ENCODE assay signal across 8 cellular contexts in the genomic region with DNA sequence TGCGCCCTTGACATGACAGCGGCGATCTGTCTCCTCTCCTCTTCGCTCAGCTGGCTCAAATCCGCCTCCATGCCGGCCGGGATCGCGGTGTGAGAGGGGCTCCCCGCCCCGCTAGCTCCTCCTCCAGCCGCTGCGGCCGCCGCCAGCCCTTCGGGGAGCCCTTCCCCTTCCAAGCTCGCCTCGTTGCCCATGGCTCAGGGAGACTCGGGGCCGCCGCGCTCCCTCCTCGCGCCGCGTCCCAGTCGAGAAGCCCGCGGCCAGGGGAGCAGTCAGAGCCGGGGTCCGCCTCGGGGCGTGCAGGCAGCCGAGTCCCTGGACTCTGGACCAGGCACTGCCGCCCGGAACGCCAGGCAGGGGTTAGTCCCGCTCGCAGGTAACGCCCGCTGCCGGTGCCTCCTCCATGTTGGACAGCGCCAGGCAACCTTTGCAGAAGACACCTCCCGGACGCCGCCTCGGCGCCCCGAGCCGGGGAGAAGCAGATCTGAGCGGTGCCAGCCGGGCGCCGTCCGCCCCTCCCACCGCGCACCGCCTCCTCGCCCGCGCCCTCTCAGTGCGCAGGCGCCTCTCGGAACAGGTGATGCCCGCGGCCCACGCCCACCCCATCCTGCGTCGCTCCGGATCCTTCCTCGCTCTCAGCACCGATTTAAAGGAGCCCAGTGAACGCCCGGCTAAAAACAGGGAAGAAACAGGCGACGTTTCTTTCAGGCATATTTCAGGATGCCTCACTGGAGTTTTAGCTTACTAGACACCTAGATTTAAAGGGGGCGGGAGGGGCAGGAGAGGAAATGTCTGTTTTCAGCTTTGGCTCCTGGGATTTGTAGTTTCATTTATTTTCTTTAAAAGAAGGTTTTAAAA. TPM values are rescaled to one million over a fixed set of nuclear protein-coding genes. Genes with fewer than 3 reads are reported as not detected.
A peak's percentile ranks its signal among the peaks of the same experiment; 100 is the strongest.
DNase-seq lines count a peak whose midpoint lies in the region; ATAC-seq, FAIRE-seq and TF ChIP-seq lines count a peak whose summit lies in the region.

A gene with protein sequence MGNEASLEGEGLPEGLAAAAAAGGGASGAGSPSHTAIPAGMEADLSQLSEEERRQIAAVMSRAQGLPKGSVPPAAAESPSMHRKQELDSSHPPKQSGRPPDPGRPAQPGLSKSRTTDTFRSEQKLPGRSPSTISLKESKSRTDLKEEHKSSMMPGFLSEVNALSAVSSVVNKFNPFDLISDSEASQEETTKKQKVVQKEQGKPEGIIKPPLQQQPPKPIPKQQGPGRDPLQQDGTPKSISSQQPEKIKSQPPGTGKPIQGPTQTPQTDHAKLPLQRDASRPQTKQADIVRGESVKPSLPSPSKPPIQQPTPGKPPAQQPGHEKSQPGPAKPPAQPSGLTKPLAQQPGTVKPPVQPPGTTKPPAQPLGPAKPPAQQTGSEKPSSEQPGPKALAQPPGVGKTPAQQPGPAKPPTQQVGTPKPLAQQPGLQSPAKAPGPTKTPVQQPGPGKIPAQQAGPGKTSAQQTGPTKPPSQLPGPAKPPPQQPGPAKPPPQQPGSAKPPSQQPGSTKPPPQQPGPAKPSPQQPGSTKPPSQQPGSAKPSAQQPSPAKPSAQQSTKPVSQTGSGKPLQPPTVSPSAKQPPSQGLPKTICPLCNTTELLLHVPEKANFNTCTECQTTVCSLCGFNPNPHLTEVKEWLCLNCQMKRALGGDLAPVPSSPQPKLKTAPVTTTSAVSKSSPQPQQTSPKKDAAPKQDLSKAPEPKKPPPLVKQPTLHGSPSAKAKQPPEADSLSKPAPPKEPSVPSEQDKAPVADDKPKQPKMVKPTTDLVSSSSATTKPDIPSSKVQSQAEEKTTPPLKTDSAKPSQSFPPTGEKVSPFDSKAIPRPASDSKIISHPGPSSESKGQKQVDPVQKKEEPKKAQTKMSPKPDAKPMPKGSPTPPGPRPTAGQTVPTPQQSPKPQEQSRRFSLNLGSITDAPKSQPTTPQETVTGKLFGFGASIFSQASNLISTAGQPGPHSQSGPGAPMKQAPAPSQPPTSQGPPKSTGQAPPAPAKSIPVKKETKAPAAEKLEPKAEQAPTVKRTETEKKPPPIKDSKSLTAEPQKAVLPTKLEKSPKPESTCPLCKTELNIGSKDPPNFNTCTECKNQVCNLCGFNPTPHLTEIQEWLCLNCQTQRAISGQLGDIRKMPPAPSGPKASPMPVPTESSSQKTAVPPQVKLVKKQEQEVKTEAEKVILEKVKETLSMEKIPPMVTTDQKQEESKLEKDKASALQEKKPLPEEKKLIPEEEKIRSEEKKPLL (N-terminal part only) (minus strand): TSS at position 483 of the 855 bp plus-strand sequence. CDS start 292 bp downstream, at position 191.

- CTCF ChIA-PET in IMR-90 (lab: Yijun Ruan, JAX) = no interaction called here
- CTCF ChIA-PET in PC-3 (lab: Charles Lee) = no interaction called here

- no peak within 1 kb of the TSS for H3K9ac ChIP-seq in IMR-90 (ENCODE audit: low read depth, low read length)
- H3K9ac ChIP-seq in PC-3 (ENCODE audit: low read length) = peak within 1 kb of the TSS; percentile 77

- TF ChIP-seq RAD21 in IMR-90 (IDR thresholded peaks at IDR 0.05; ENCODE audit: low read length) = no peak

- no peak for FAIRE-seq in D721Med (lab: Jason Lieb, UNC)

- H3K18ac ChIP-seq in IMR-90 (ENCODE audit: low read depth, low read length) = no peak within 1 kb of the TSS

- TF ChIP-seq POLR2A in IMR-90 (IDR thresholded peaks at IDR 0.05; ENCODE audit: low read depth, low read length) = no peak

- H2BK120ac ChIP-seq in IMR-90 (ENCODE audit: low read depth, low read length) = no peak within 1 kb of the TSS

- no peak within 1 kb of the TSS for H2AK5ac ChIP-seq in IMR-90 (ENCODE audit: low read depth, low read length)

- no peak within 1 kb of the TSS for H4K8ac ChIP-seq in IMR-90 (ENCODE audit: low read depth in 2 of 2, low read length in 2 of 2)

- TF ChIP-seq CTCF in D721Med (IDR thresholded peaks at IDR 0.05; ENCODE audit: insufficient read depth, missing control alignments) = no peak
- no peak for TF ChIP-seq CTCF in IMR-90 (conservative IDR thresholded peaks at IDR 0.05; ENCODE audit: low read depth, low read length)
- TF ChIP-seq CTCF in PC-3 (conservative IDR thresholded peaks at IDR 0.05; ENCODE audit: low read depth, low read length) = no peak
- TF ChIP-seq CTCF in glutamatergic neuron (IDR thresholded peaks at IDR 0.05; ENCODE audit: partially characterized antibody, unreplicated experiment) = no peak
- TF ChIP-seq CTCF in omental fat pad (IDR thresholded peaks at IDR 0.05) = no peak
- TF ChIP-seq CTCF in type B pancreatic cell (conservative IDR thresholded peaks at IDR 0.05) = no peak

- H3K9me2 ChIP-seq in PC-3 (replicated peaks; ENCODE audit: low read length) = no peaks in the 10 kb centered on the region

- POLR2A ChIA-PET in IMR-90 (lab: Charles Lee; ENCODE audit: unreplicated experiment) = no interaction called here
- POLR2A ChIA-PET in PC-3 (lab: Charles Lee; ENCODE audit: unreplicated experiment) = interaction anchor here (0.6 kb wide), 4 partner anchors 14 to 996 kb away, joined by 3 to 5 read pairs (median 4); no protein-coding TSS in a partner anchor

- H2AFZ ChIP-seq in IMR-90 (replicated peaks; ENCODE audit: low read length, poor library complexity) = peak within 1 kb of the TSS; percentile 89
- H2AFZ ChIP-seq in PC-3 (ENCODE audit: low read length) = peak within 1 kb of the TSS; percentile 93

- H2BK15ac ChIP-seq in IMR-90 (ENCODE audit: low read depth, low read length) = no peak within 1 kb of the TSS

- no peaks in the 10 kb centered on the region for H3K79me1 ChIP-seq in IMR-90 (ENCODE audit: low read depth in 1 of 2, low read length in 2 of 2)

- intact Hi-C loops in IMR-90 (cut with micrococcal nuclease) = no loop called here
- intact Hi-C loops in PC-3 (cut with micrococcal nuclease) = loop anchor here (2.0 to 5.0 kb wide), 6 partner anchors 32 to 420 kb away; no protein-coding TSS in a partner anchor

- H3K9me1 ChIP-seq in IMR-90 (ENCODE audit: insufficient read depth, low read length) = no peaks in the 10 kb centered on the region

- peaks cover 2% of the 10 kb centered on the region for H3K27me3 ChIP-seq in IMR-90 (ENCODE audit: control insufficient read depth, insufficient read depth, low read length)
- no peaks in the 10 kb centered on the region for H3K27me3 ChIP-seq in PC-3 (ENCODE audit: low read length)

- H4K91ac ChIP-seq in IMR-90 (ENCODE audit: insufficient read depth, low read depth, low read length) = no peak within 1 kb of the TSS

- peak; percentile 22 for DNase-seq in D721Med (ENCODE audit: insufficient read length, low spot score)
- DNase-seq in IMR-90 = peak; percentile 3
- peak; percentile 96 for DNase-seq in PC-3
- peak; percentile 51 for DNase-seq in activated naive CD4-positive, alpha-beta T cell treated with anti-CD3 and anti-CD28 coated beads, Interleukin-2, amount 50 U/mL, for 16 hours
- peak; percentile 90 for DNase-seq in glutamatergic neuron
- peak; percentile 24 for DNase-seq in omental fat pad (ENCODE audit: low spot score)
- DNase-seq in type B pancreatic cell (ENCODE audit: extremely low spot score, unreplicated experiment) = peak; percentile 90

- H3K4me3 Mint-ChIP-seq in glutamatergic neuron (ENCODE audit: unreplicated experiment) (peak within 1 kb of the TSS; percentile 99), type B pancreatic cell (peak within 1 kb of the TSS; percentile 92)

- no peaks in the 10 kb centered on the region for H3F3A ChIP-seq in PC-3 (ENCODE audit: low read length, unreplicated experiment)

- H3K36me3 Mint-ChIP-seq in glutamatergic neuron (ENCODE audit: unreplicated experiment) (no peaks in the 10 kb centered on the region), type B pancreatic cell (no peaks in the 10 kb centered on the region)

- no peaks in the 10 kb centered on the region for H3K4me1 ChIP-seq in IMR-90 (ENCODE audit: control insufficient read depth, insufficient read depth, low read length)
- peaks cover 30% of the 10 kb centered on the region for H3K4me1 ChIP-seq in PC-3 (ENCODE audit: insufficient read depth, low read length)

- peak within 1 kb of the TSS; percentile 86 for H3K4me2 ChIP-seq in IMR-90 (ENCODE audit: low read depth, low read length)
- H3K4me2 ChIP-seq in PC-3 (ENCODE audit: low read length) = peak within 1 kb of the TSS; percentile 91

- H3K27ac ChIP-seq in IMR-90 (ENCODE audit: insufficient read depth, low read length) = no peak within 1 kb of the TSS
- H3K27ac ChIP-seq in PC-3 (ENCODE audit: low read length) = peak within 1 kb of the TSS; percentile 38; the same call in 1 of the 2 replicates

- no peaks in the 10 kb centered on the region for H3K27me3 Mint-ChIP-seq in glutamatergic neuron (ENCODE audit: unreplicated experiment)
- no peaks in the 10 kb centered on the region for H3K27me3 Mint-ChIP-seq in type B pancreatic cell

- H4K5ac ChIP-seq in IMR-90 (ENCODE audit: low read depth, low read length) = no peak within 1 kb of the TSS

- ATAC-seq in GM21619 (IDR thresholded peaks at IDR 0.05; ENCODE audit: unreplicated experiment) (peak; percentile 79), IMR-90 (ENCODE audit: low read depth) (peak; percentile 79), PC-3 (peak; percentile 89), omental fat pad (ENCODE audit: low FRiP score) (peak; percentile 99)

- H3K56ac ChIP-seq in IMR-90 (ENCODE audit: extremely low read depth, insufficient read depth, low read length) = no peak within 1 kb of the TSS

- peaks cover 2% of the 10 kb centered on the region for H3K4me1 Mint-ChIP-seq in glutamatergic neuron (ENCODE audit: low read depth, unreplicated experiment)
- peaks cover 10% of the 10 kb centered on the region for H3K4me1 Mint-ChIP-seq in type B pancreatic cell (ENCODE audit: unreplicated experiment)

- H2BK20ac ChIP-seq in IMR-90 (ENCODE audit: low read depth, low read length) = no peak within 1 kb of the TSS

- H3K79me2 ChIP-seq in PC-3 (ENCODE audit: low read length) = no peaks in the 10 kb centered on the region; the same call in 1 of the 2 replicates

- H4K20me1 ChIP-seq in IMR-90 (ENCODE audit: insufficient read depth, low read length) = no peaks in the 10 kb centered on the region
- H4K20me1 ChIP-seq in PC-3 (ENCODE audit: low read length) = no peaks in the 10 kb centered on the region

- BruUV-seq in IMR-90 (replicated peaks; lab: Mats Ljungman, UMichigan) (no TSS peak), PC-3 (replicated peaks; lab: Mats Ljungman, UMichigan) (no TSS peak)

- no peak within 1 kb of the TSS for H2BK5ac ChIP-seq in IMR-90 (ENCODE audit: low read depth, low read length, poor library complexity, severe bottlenecking)

- H3K9me3 Mint-ChIP-seq in glutamatergic neuron (ENCODE audit: unreplicated experiment) = peaks cover 5% of the 10 kb centered on the region
- no peaks in the 10 kb centered on the region for H3K9me3 Mint-ChIP-seq in type B pancreatic cell

- H3K14ac ChIP-seq in IMR-90 (replicated peaks; ENCODE audit: low read depth, low read length) = no peak within 1 kb of the TSS

- 2% methylated on average over 55 of the region's 77 CpGs; no CpG with 5 or more reads in 1 of the 2 experiments for WGBS in IMR-90 (ENCODE audit: extremely low coverage in 2 of 2, insufficient read length in 1 of 2), 2 experiments

- H3K27ac Mint-ChIP-seq in glutamatergic neuron (ENCODE audit: unreplicated experiment) (peak within 1 kb of the TSS; percentile 98), type B pancreatic cell (peak within 1 kb of the TSS; percentile 71)

- H3K4ac ChIP-seq in IMR-90 (ENCODE audit: low read depth, low read length) = no peak within 1 kb of the TSS

- in situ Hi-C loops in IMR-90 (cut with MboI; ENCODE audit: low sequenced_read_pairs) = no loop called here

- H3K36me3 ChIP-seq in IMR-90 (ENCODE audit: control insufficient read depth, insufficient read depth, low read length) = no peaks in the 10 kb centered on the region
- no peaks in the 10 kb centered on the region for H3K36me3 ChIP-seq in PC-3 (ENCODE audit: low read depth, low read length)

- H3K9me3 ChIP-seq in IMR-90 (ENCODE audit: control insufficient read depth, insufficient read depth, low read length) (no peaks in the 10 kb centered on the region), PC-3 (ENCODE audit: low read length) (no peaks in the 10 kb centered on the region)

- H3K4me3 ChIP-seq in IMR-90 (ENCODE audit: insufficient read depth, low read depth, low read length) (peak within 1 kb of the TSS; percentile 30), PC-3 (ENCODE audit: low read length) (peak within 1 kb of the TSS; percentile 95)

- no peak within 1 kb of the TSS for H3K23ac ChIP-seq in IMR-90 (ENCODE audit: low read depth, low read length)

- dilution Hi-C loops in IMR-90 (cut with HindIII; ENCODE audit: low sequenced_read_pairs, unreplicated experiment) = no loop called here

- no peak within 1 kb of the TSS for H2AK9ac ChIP-seq in IMR-90 (replicated peaks; ENCODE audit: low read depth, low read length, poor library complexity)

RNA-seq across cellular contexts. Expression of the gene that starts here (rescaled TPM):
- total RNA-seq in IMR-90 (2012; rRNA removed) (under 0.01 TPM in 2 replicates), PC-3 (2014; rRNA removed) (3.5 and 7.5 TPM in 2 replicates), glutamatergic neuron (ENCODE audit: unreplicated experiment) (17.4 TPM), omental fat pad (1 to 10 TPM in 2 of 4 donors, under 1 TPM in 2; 0.75 to 5.7 (median 2.0) TPM), type B pancreatic cell (ENCODE audit: low replicate concordance) (6.7 and 9.5 TPM in 2 replicates)
- polyA plus RNA-seq in IMR-90 (2012; rRNA removed) = under 0.01 and 0.05 TPM in 2 replicates
- not detected in 2 replicates for polyA plus RNA-seq in IMR-90 (2012; cell fraction: cytosol; rRNA removed)
- 0.01 TPM in 2 replicates for polyA plus RNA-seq in IMR-90 (2012; cell fraction: nucleus; rRNA removed; ENCODE audit: low replicate concordance)

Comparison
In these comparisons a context has a peak if more than half of its experiments do, and no peak if none do; other contexts are left out.
1. Peak in DNase-seq, ATAC-seq, H3K4me3 ChIP-seq and H3K4me2 ChIP-seq in IMR-90; RNA of the gene not detected or under 1 TPM.
2. DNase-seq: peak in every context shown above with its lines; median percentile 96 in PC-3; 90 in glutamatergic neuron; 90 in type B pancreatic cell; 51 in activated naive CD4-positive, alpha-beta T cell treated with anti-CD3 and anti-CD28 coated beads, Interleukin-2, amount 50 U/mL, for 16 hours; 24 in omental fat pad; 22 in D721Med; 3 in IMR-90.